ENCODE assay signal across 14 cellular contexts in genomic region chr20:36474563-36474962, GRCh38.
DNase-seq lines count a peak whose midpoint lies in the region; ATAC-seq and TF ChIP-seq lines count a peak whose summit lies in the region.
"Had no signal": no experiment of that assay in that cellular context is flagged by ENCODE, and none has a peak within 500 bp of the region (broad histone marks: within the 10 kb centered on the region; RNA-seq: fewer than 3 reads in every experiment).

No MANE protein-coding gene starts in this region.

- H3K4ac ChIP-seq in trophoblast cell (ENCODE audit: low read depth, low read length) = peak overlapping the region; percentile 84

- H3K9ac ChIP-seq in trophoblast cell (ENCODE audit: low read length) = no peak overlapping the region

- H2AFZ ChIP-seq in trophoblast cell (ENCODE audit: insufficient read depth, low read length, poor library complexity) = no peak overlapping the region

- H3K27me3 Mint-ChIP-seq in natural killer cell (ENCODE audit: low read depth in 2 of 2) (no peaks in the 10 kb centered on the region), CD14-positive monocyte (ENCODE audit: low read depth in 3 of 3) (peaks cover 0 to 1% (median 0%) of the 10 kb centered on the region in 3 donors)
- no peaks in the 10 kb centered on the region for H3K27me3 Mint-ChIP-seq in natural killer cell treated with Interleukin-12 subunit alpha and Interleukin-12 subunit beta and Interleukin-15 and Interleukin-18, amount 100 ng/mL, for 72 hours
- H3K27me3 Mint-ChIP-seq: dendritic cell treated with granulocyte-macrophage colony-stimulating factor and Interleukin-4, amounts not matched to agents 40 ng/mL and 50 ng/mL, for 4 days had no signal

- H3K14ac ChIP-seq in trophoblast cell (ENCODE audit: low read length) = no peak overlapping the region

- peaks cover 3% of the 10 kb centered on the region for H3K79me1 ChIP-seq in trophoblast cell (ENCODE audit: low read length)

- H3K9me3 Mint-ChIP-seq in natural killer cell (no peaks in the 10 kb centered on the region), CD14-positive monocyte (no peaks in the 10 kb centered on the region)
- H3K9me3 Mint-ChIP-seq in natural killer cell treated with Interleukin-12 subunit alpha and Interleukin-12 subunit beta and Interleukin-15 and Interleukin-18, amount 100 ng/mL, for 72 hours = no peaks in the 10 kb centered on the region
- H3K9me3 Mint-ChIP-seq: activated naive CD4-positive, alpha-beta T cell treated with anti-CD3 and anti-CD28 coated beads for 36 hours; dendritic cell treated with granulocyte-macrophage colony-stimulating factor and Interleukin-4, amounts not matched to agents 40 ng/mL and 50 ng/mL, for 4 days had no signal

- H3K27ac Mint-ChIP-seq in natural killer cell = peak overlapping the region; percentile 41 to 86
- peak overlapping the region in 1 of 2 donors; percentile 2 for H3K27ac Mint-ChIP-seq in natural killer cell treated with Interleukin-12 subunit alpha and Interleukin-12 subunit beta and Interleukin-15 and Interleukin-18, amount 100 ng/mL, for 72 hours
- H3K27ac Mint-ChIP-seq in CD14-positive monocyte = peak overlapping the region in 3 of 7 donors; percentile 24 to 79 (median 32)
- H3K27ac Mint-ChIP-seq: activated naive CD4-positive, alpha-beta T cell treated with anti-CD3 and anti-CD28 coated beads for 36 hours; dendritic cell treated with granulocyte-macrophage colony-stimulating factor and Interleukin-4, amounts not matched to agents 40 ng/mL and 50 ng/mL, for 4 days had no signal

- H3K4me1 Mint-ChIP-seq in natural killer cell (peaks cover 51 to 53% of the 10 kb centered on the region in 2 donors), CD14-positive monocyte (peaks cover 24% of the 10 kb centered on the region)
- H3K4me1 Mint-ChIP-seq in natural killer cell treated with Interleukin-12 subunit alpha and Interleukin-12 subunit beta and Interleukin-15 and Interleukin-18, amount 100 ng/mL, for 72 hours (ENCODE audit: low read depth in 2 of 2) = peaks cover 15 to 40% of the 10 kb centered on the region in 2 donors

- no peak overlapping the region for H2AK5ac ChIP-seq in trophoblast cell (ENCODE audit: low read length)

- peaks cover 34 to 81% (median 37%) of the 10 kb centered on the region in 3 donors for H3K4me1 ChIP-seq in esophagus squamous epithelium
- peaks cover 36 to 38% of the 10 kb centered on the region in 2 experiments for H3K4me1 ChIP-seq in trophoblast cell (ENCODE audit: control insufficient read depth in 1 of 2, insufficient read depth in 2 of 2, low read length in 2 of 2)

- no peak overlapping the region for H2BK5ac ChIP-seq in trophoblast cell (ENCODE audit: low read depth, low read length, poor library complexity)

- TF ChIP-seq POLR2A in esophagus squamous epithelium (IDR thresholded peaks at IDR 0.05) (no peak), lower leg skin (IDR thresholded peaks at IDR 0.05) (no peak)

- H3K36me3 ChIP-seq in esophagus squamous epithelium (peaks cover 0 to 5% (median 5%) of the 10 kb centered on the region in 3 donors), trophoblast cell (ENCODE audit: control insufficient read depth in 1 of 2, insufficient read depth in 2 of 2, low read length in 2 of 2) (peaks cover 11 to 24% of the 10 kb centered on the region in 2 experiments)

- TF ChIP-seq CTCF in natural killer cell (IDR thresholded peaks at IDR 0.05) (no peak), esophagus squamous epithelium (IDR thresholded peaks at IDR 0.05) (no peak), CD14-positive monocyte (IDR thresholded peaks at IDR 0.05) (no peak), lower leg skin (IDR thresholded peaks at IDR 0.05) (no peak)

- H3K27me3 ChIP-seq in esophagus squamous epithelium (no peaks in the 10 kb centered on the region), trophoblast cell (ENCODE audit: insufficient read depth, low read length) (no peaks in the 10 kb centered on the region)

- H3K18ac ChIP-seq in trophoblast cell (ENCODE audit: low read length) = peak overlapping the region; percentile 9

- no peak overlapping the region for H3K4me3 ChIP-seq in esophagus squamous epithelium
- no peak overlapping the region for H3K4me3 ChIP-seq in trophoblast cell (ENCODE audit: low read depth, low read length)
- H3K4me3 ChIP-seq in lower leg skin (ENCODE audit: low read depth, poor library complexity, severe bottlenecking) = no peak overlapping the region
- H3K4me3 ChIP-seq: K562 had no signal

- H3K36me3 Mint-ChIP-seq in natural killer cell = no peaks in the 10 kb centered on the region
- H3K36me3 Mint-ChIP-seq in natural killer cell treated with Interleukin-12 subunit alpha and Interleukin-12 subunit beta and Interleukin-15 and Interleukin-18, amount 100 ng/mL, for 72 hours = no peaks in the 10 kb centered on the region
- H3K36me3 Mint-ChIP-seq in CD14-positive monocyte = peaks cover 18 to 19% of the 10 kb centered on the region in 2 donors

- no peak overlapping the region for H4K12ac ChIP-seq in trophoblast cell (ENCODE audit: low read depth, low read length)

- 33% methylated on average over 1 of the region's 1 CpG; no CpG with 5 or more reads in 1 of the 2 donors for WGBS in esophagus squamous epithelium, 2 donors
- WGBS in trophoblast cell (ENCODE audit: extremely low coverage, insufficient coverage, insufficient read length) = no CpG with 5 or more reads among the region's 1 CpG
- 0 to 12% methylated on average over 1 of the region's 1 CpG for WGBS in lower leg skin, 2 donors

- H4K91ac ChIP-seq in trophoblast cell (ENCODE audit: low read depth, low read length) = no peak overlapping the region

- H3K79me2 ChIP-seq in trophoblast cell (ENCODE audit: control insufficient read depth, insufficient read depth, low read length, poor library complexity) = peaks cover 30% of the 10 kb centered on the region

- no peak for ATAC-seq in natural killer cell
- ATAC-seq in natural killer cell treated with Interleukin-12 subunit alpha and Interleukin-12 subunit beta and Interleukin-15 and Interleukin-18, amount 100 ng/mL, for 72 hours = no peak
- no peak for ATAC-seq in HG02884 (IDR thresholded peaks at IDR 0.05; ENCODE audit: unreplicated experiment)
- ATAC-seq: K562 had no signal

- H3K4me3 Mint-ChIP-seq in natural killer cell = no peak overlapping the region
- no peak overlapping the region for H3K4me3 Mint-ChIP-seq in natural killer cell treated with Interleukin-12 subunit alpha and Interleukin-12 subunit beta and Interleukin-15 and Interleukin-18, amount 100 ng/mL, for 72 hours
- H3K4me3 Mint-ChIP-seq in CD14-positive monocyte = no peak overlapping the region
- H3K4me3 Mint-ChIP-seq: activated naive CD4-positive, alpha-beta T cell treated with anti-CD3 and anti-CD28 coated beads for 36 hours; dendritic cell treated with granulocyte-macrophage colony-stimulating factor and Interleukin-4, amounts not matched to agents 40 ng/mL and 50 ng/mL, for 4 days had no signal

- H3K4me2 ChIP-seq in trophoblast cell (ENCODE audit: low read length) = no peak overlapping the region

- intact Hi-C loops in natural killer cell (cut with micrococcal nuclease) = no loop called here
- intact Hi-C loops in esophagus squamous epithelium (cut with DNase I) = no loop called here
- intact Hi-C loops in CD14-positive monocyte (cut with micrococcal nuclease) = no loop called here
- intact Hi-C loops in lower leg skin (cut with DNase I; ENCODE audit: low total_unique reads) = no loop called here

- H2BK120ac ChIP-seq in trophoblast cell (ENCODE audit: insufficient read depth, low read length, poor library complexity) = no peak overlapping the region

- no peak overlapping the region for H4K8ac ChIP-seq in trophoblast cell (ENCODE audit: low read depth, low read length)

- H3K23ac ChIP-seq in trophoblast cell (ENCODE audit: low read length) = no peak overlapping the region

- peak overlapping the region in 3 of 4 donors; percentile 86 to 91 (median 89) for H3K27ac ChIP-seq in esophagus squamous epithelium
- H3K27ac ChIP-seq in trophoblast cell (ENCODE audit: low read depth, low read length) = no peak overlapping the region

- H2BK12ac ChIP-seq in trophoblast cell (ENCODE audit: low read length) = no peak overlapping the region

- H3K9me3 ChIP-seq in esophagus squamous epithelium (no peaks in the 10 kb centered on the region), trophoblast cell (ENCODE audit: insufficient read depth, low read depth, low read length) (peaks cover 2% of the 10 kb centered on the region)

- no peak for DNase-seq in natural killer cell
- no peak for DNase-seq in natural killer cell treated with Interleukin-12 subunit alpha and Interleukin-12 subunit beta and Interleukin-15 and Interleukin-18, amount 100 ng/mL, for 72 hours (ENCODE audit: low spot score)
- DNase-seq in esophagus squamous epithelium (lab: John Stamatoyannopoulos, UW) = no peak
- DNase-seq in trophoblast cell = no peak
- no peak for DNase-seq in CD14-positive monocyte (ENCODE audit: low spot score)
- no peak for DNase-seq in NCI-H526 treated with DMSO at 0.1 percent for 48 hours (lab: John Stamatoyannopoulos, UW)
- DNase-seq in lower leg skin (ENCODE audit: low spot score in 2 of 2) = no peak
- DNase-seq: activated CD4-positive, CD25-positive, alpha-beta regulatory T cell treated with anti-CD3 and anti-CD28 coated beads, Interleukin-2, amount 50 U/mL, for 72 hours; activated naive CD4-positive, alpha-beta T cell treated with anti-CD3 and anti-CD28 coated beads for 36 hours; NCI-H2081; stimulated activated CD4-positive, alpha-beta T cell treated with anti-CD3 and anti-CD28 coated beads, Interleukin-12 subunit alpha, Interleukin-12 subunit beta, amount 100 ng/mL, for 4 hours had no signal
